ENCODE assay signal across 16 cellular contexts in genomic region chr18:73316513-73316912, GRCh38.
"Had no signal": no experiment of that assay in that cellular context is flagged by ENCODE, and none has a peak within 500 bp of the region (broad histone marks: within the 10 kb centered on the region; RNA-seq: fewer than 3 reads in every experiment).

No MANE protein-coding gene starts in this region.

- H3K36me3 ChIP-seq: gastroesophageal sphincter, prostate gland, suprapubic skin had no signal

- H3K4me3 Mint-ChIP-seq: activated CD4-positive, alpha-beta memory T cell treated with anti-CD3 and anti-CD28 coated beads, Interleukin-2, amount 10 ng/mL, durations not matched to agents 7 days and 5 days; activated naive CD8-positive, alpha-beta T cell treated with anti-CD3 and anti-CD28 coated beads, Interleukin-2, amount 50 U/mL, for 24 hours; nephron progenitor cell; type B pancreatic cell had no signal

- H3K27ac Mint-ChIP-seq: activated CD4-positive, alpha-beta memory T cell treated with anti-CD3 and anti-CD28 coated beads, Interleukin-2, amount 10 ng/mL, durations not matched to agents 7 days and 5 days; activated naive CD8-positive, alpha-beta T cell treated with anti-CD3 and anti-CD28 coated beads, Interleukin-2, amount 50 U/mL, for 24 hours; nephron progenitor cell; type B pancreatic cell had no signal

- H3K4me3 ChIP-seq: gastroesophageal sphincter, hepatocyte, prostate gland, suprapubic skin had no signal

- H3K4me1 Mint-ChIP-seq: activated CD4-positive, alpha-beta memory T cell treated with anti-CD3 and anti-CD28 coated beads, Interleukin-2, amount 10 ng/mL, durations not matched to agents 7 days and 5 days; activated naive CD8-positive, alpha-beta T cell treated with anti-CD3 and anti-CD28 coated beads, Interleukin-2, amount 50 U/mL, for 24 hours; nephron progenitor cell had no signal

- H3K4me1 ChIP-seq: gastroesophageal sphincter, prostate gland, suprapubic skin had no signal

- H3K36me3 Mint-ChIP-seq: type B pancreatic cell had no signal

- H3K9me3 Mint-ChIP-seq: activated naive CD8-positive, alpha-beta T cell treated with anti-CD3 and anti-CD28 coated beads, Interleukin-2, amount 50 U/mL, for 24 hours; nephron progenitor cell; type B pancreatic cell had no signal

- H3K27me3 Mint-ChIP-seq: activated CD4-positive, alpha-beta memory T cell treated with anti-CD3 and anti-CD28 coated beads, Interleukin-2, amount 10 ng/mL, durations not matched to agents 7 days and 5 days; activated naive CD8-positive, alpha-beta T cell treated with anti-CD3 and anti-CD28 coated beads, Interleukin-2, amount 50 U/mL, for 24 hours; type B pancreatic cell had no signal

- H3K27ac ChIP-seq: gastroesophageal sphincter, hepatocyte, prostate gland, suprapubic skin, VCaP had no signal

- DNase-seq: activated CD4-positive, alpha-beta memory T cell treated with anti-CD3 and anti-CD28 coated beads, Interleukin-2, amount 10 ng/mL, durations not matched to agents 7 days and 5 days; activated naive CD8-positive, alpha-beta T cell treated with anti-CD3 and anti-CD28 coated beads, Interleukin-2, amount 50 U/mL, for 24 hours; activated T-cell treated with anti-CD3 and anti-CD28 coated beads, Interleukin-2, amount 50 U/mL, for 48 hours; cerebellar nuclear complex; dermis blood vessel endothelial cell; kidney; nephron progenitor cell; stimulated activated CD4-positive, alpha-beta T cell treated with anti-CD3 and anti-CD28 coated beads, Interleukin-2, amount 100 ng/mL, for 48 hours; stimulated activated naive CD4-positive, alpha-beta T cell treated with Interleukin-2 at 50 U/mL for 16 hours; T-helper 1 cell had no signal

- H3K27me3 ChIP-seq: gastroesophageal sphincter, hepatocyte, suprapubic skin had no signal

- H3K9me3 ChIP-seq: gastroesophageal sphincter, prostate gland, suprapubic skin had no signal
